ENCODE assay signal across 26 cellular contexts in genomic region chr5:28788954-28789353, GRCh38.
"Had no signal": no experiment of that assay in that cellular context is flagged by ENCODE, and none has a peak within 500 bp of the region (broad histone marks: within the 10 kb centered on the region; RNA-seq: fewer than 3 reads in every experiment).

No MANE protein-coding gene starts in this region.

- DNase-seq: activated CD4-positive, alpha-beta T cell treated with anti-CD3 and anti-CD28 coated beads, Interleukin-2, amount 10 ng/mL, durations not matched to agents 7 days and 5 days; activated CD4-positive, CD25-positive, alpha-beta regulatory T cell treated with anti-CD3 and anti-CD28 coated beads, Interleukin-2, amount 50 U/mL, for 72 hours; activated CD8-positive, alpha-beta T cell treated with anti-CD3 and anti-CD28 coated beads for 36 hours; activated naive CD8-positive, alpha-beta T cell treated with anti-CD3 and anti-CD28 coated beads, Interleukin-2, amount 50 U/mL, for 24 hours; activated T-cell treated with anti-CD3 and anti-CD28 coated beads, Interleukin-2, amount 50 U/mL, for 48 hours; amygdala; central memory CD4-positive, alpha-beta T cell; head of caudate nucleus; hypothalamus; immature natural killer cell; midbrain; naive thymus-derived CD4-positive, alpha-beta T cell; nucleus accumbens; pancreas; retina; stimulated activated CD4-positive, alpha-beta T cell treated with anti-CD3 and anti-CD28 coated beads, Interleukin-12 subunit alpha, Interleukin-12 subunit beta, amount 100 ng/mL, for 4 hours; stimulated activated CD4-positive, alpha-beta T cell treated with anti-CD3 and anti-CD28 coated beads, Interleukin-4, amount 100 ng/mL, for 1 hour; stimulated activated naive CD8-positive, alpha-beta T cell treated with anti-CD3 and anti-CD28 coated beads, Interleukin-15, Interleukin-2, amounts not matched to agents 100 U/mL and 50 U/mL, for 24 hours; T1000; testis; transverse colon had no signal

- H3K27ac ChIP-seq: breast epithelium, gastroesophageal sphincter, pancreas, prostate gland, skin epidermis, testis, transverse colon had no signal

- H3K4me1 ChIP-seq: breast epithelium, gastroesophageal sphincter, pancreas, prostate gland, testis, transverse colon had no signal

- H3K9me3 ChIP-seq: breast epithelium, gastroesophageal sphincter, pancreas, prostate gland, testis, transverse colon had no signal

- H3K4me3 ChIP-seq: breast epithelium, gastroesophageal sphincter, pancreas, prostate gland, skin epidermis, testis, transverse colon had no signal

- H3K36me3 ChIP-seq: breast epithelium, gastroesophageal sphincter, pancreas, prostate gland, transverse colon had no signal

- ATAC-seq: activated CD8-positive, alpha-beta T cell treated with anti-CD3 and anti-CD28 coated beads for 36 hours; activated naive CD8-positive, alpha-beta T cell treated with anti-CD3 and anti-CD28 coated beads, Interleukin-2, amount 50 U/mL, for 24 hours; gastroesophageal sphincter; naive thymus-derived CD4-positive, alpha-beta T cell; pancreas; sciatic nerve; stimulated activated naive CD8-positive, alpha-beta T cell treated with anti-CD3 and anti-CD28 coated beads, Interleukin-15, Interleukin-2, amounts not matched to agents 100 U/mL and 50 U/mL, for 24 hours had no signal

- H3K27me3 ChIP-seq: breast epithelium, gastroesophageal sphincter, pancreas, testis, transverse colon had no signal
